1 cellular context compared by ENCODE assay signal in genomic region chr11:123020968-123021367, GRCh38.
TF ChIP-seq lines count a peak whose summit lies in the region.

No MANE protein-coding gene starts in this region.

TF ChIP-seq in IMR-90, 13 proteins besides CTCF, POLR2A, EP300 and RAD21 (continued from another document):
- TF ChIP-seq USF2 (IDR thresholded peaks at IDR 0.05; ENCODE audit: low read depth, low read length): no peak
- TF ChIP-seq RCOR1 (IDR thresholded peaks at IDR 0.05; ENCODE audit: insufficient replicate concordance, low read length): no peak
- TF ChIP-seq MAFK (IDR thresholded peaks at IDR 0.05; ENCODE audit: low read depth, low read length): no peak
- no peak for TF ChIP-seq BHLHE40 (IDR thresholded peaks at IDR 0.05; ENCODE audit: low read depth, low read length)
- no peak for TF ChIP-seq NFE2L2 (IDR thresholded peaks at IDR 0.05; ENCODE audit: low read depth, low read length)
- TF ChIP-seq MAZ (IDR thresholded peaks at IDR 0.05; ENCODE audit: borderline replicate concordance, low read depth, low read length): no peak
- no peak for TF ChIP-seq CHD1 (IDR thresholded peaks at IDR 0.05; ENCODE audit: low read depth, low read length)
- peak; percentile 44 for TF ChIP-seq SMC3 (IDR thresholded peaks at IDR 0.05; ENCODE audit: low read depth, low read length)
TF ChIP-seq in IMR-90: peak in this region for 1.
